19 cellular contexts compared by ENCODE assay signal in the genomic region with DNA sequence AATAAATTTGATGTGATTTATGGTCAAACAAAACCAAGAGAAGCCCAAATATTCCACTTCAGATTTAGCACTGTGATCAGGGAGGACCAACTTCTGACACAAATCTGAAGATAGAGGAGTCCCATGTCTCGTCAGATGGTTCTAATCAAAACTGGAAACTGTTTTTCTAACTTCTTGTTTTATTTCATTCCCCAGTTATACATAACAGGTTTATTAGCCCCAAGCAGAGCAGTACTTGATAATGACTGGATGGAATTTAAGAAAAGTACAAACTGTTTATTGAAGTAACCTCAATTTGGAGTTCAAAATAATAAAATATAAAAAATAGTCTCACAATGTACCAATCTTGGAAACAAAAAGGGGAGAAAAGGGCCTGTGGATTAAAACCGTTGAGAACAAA.
DNase-seq lines count a peak whose midpoint lies in the region; ATAC-seq and TF ChIP-seq lines count a peak whose summit lies in the region.
"Had no signal": no experiment of that assay in that cellular context is flagged by ENCODE, and none has a peak within 500 bp of the region (broad histone marks: within the 10 kb centered on the region; RNA-seq: fewer than 3 reads in every experiment).

No MANE protein-coding gene starts in this region.

- H3K4me3 ChIP-seq in SK-N-MC = no peak overlapping the region
- no peak overlapping the region for H3K4me3 ChIP-seq in uterus
- H3K4me3 ChIP-seq: BLaER1 treated with 17β-estradiol and CSF1 and Interleukin-3, amounts not matched to agents 10 nM and 100 nM; GM23338; K562 had no signal

- intact Hi-C loops in uterus (cut with DNase I; ENCODE audit: low total_unique reads) = no loop called here

- H3K27me3 ChIP-seq in uterus = no peaks in the 10 kb centered on the region
- H3K27me3 ChIP-seq: BLaER1 treated with 17β-estradiol and CSF1 and Interleukin-3, amounts not matched to agents 10 nM and 100 nM had no signal

- ATAC-seq in GM18868 (IDR thresholded peaks at IDR 0.05; ENCODE audit: unreplicated experiment) = no peak
- no peak for ATAC-seq in HG02763 (IDR thresholded peaks at IDR 0.05; ENCODE audit: unreplicated experiment)
- ATAC-seq: CD8-positive, alpha-beta T cell; GM23338; K562 had no signal

- TF ChIP-seq CTCF in neural crest cell (conservative IDR thresholded peaks at IDR 0.05) = no peak
- no peak for TF ChIP-seq CTCF in uterus (IDR thresholded peaks at IDR 0.05)

- no peaks in the 10 kb centered on the region for H3K9me3 ChIP-seq in SK-N-MC (ENCODE audit: low read depth, low read length)
- H3K9me3 ChIP-seq in uterus = no peaks in the 10 kb centered on the region
- H3K9me3 ChIP-seq: BLaER1 treated with 17β-estradiol and CSF1 and Interleukin-3, amounts not matched to agents 10 nM and 100 nM had no signal

- TF ChIP-seq POLR2A in uterus (IDR thresholded peaks at IDR 0.05) = no peak

- H3K27me3 Mint-ChIP-seq in neural crest cell (ENCODE audit: low read depth) = no peaks in the 10 kb centered on the region
- H3K27me3 Mint-ChIP-seq: B cell had no signal

- H3K36me3 ChIP-seq in SK-N-MC (ENCODE audit: insufficient read depth, low read length) (peaks cover 6% of the 10 kb centered on the region; the same call in 1 of the 2 replicates), uterus (no peaks in the 10 kb centered on the region)
- H3K36me3 ChIP-seq: BLaER1 treated with 17β-estradiol and CSF1 and Interleukin-3, amounts not matched to agents 10 nM and 100 nM had no signal

- DNase-seq in SK-N-MC (ENCODE audit: low read depth, low spot score) (no peak), fibroblast of gingiva (ENCODE audit: low read depth) (peak; percentile 21), neural crest cell (ENCODE audit: low read depth, low spot score) (no peak), uterus (no peak), COLO829 (ENCODE audit: low spot score) (no peak)
- DNase-seq: CD8-positive, alpha-beta T cell; COR-L47; DMS153; DMS79; GF-D8; HCEC 1CT; IMR-90 had no signal

- no peak overlapping the region for H3K4me3 Mint-ChIP-seq in neural crest cell
- H3K4me3 Mint-ChIP-seq: B cell; CD8-positive, alpha-beta T cell; GM23338 had no signal

- peaks cover 21% of the 10 kb centered on the region for H3K4me1 Mint-ChIP-seq in neural crest cell
- H3K4me1 Mint-ChIP-seq: B cell had no signal

- H3K9me3 Mint-ChIP-seq in neural crest cell = no peaks in the 10 kb centered on the region
- H3K9me3 Mint-ChIP-seq: CD8-positive, alpha-beta T cell; GM23338 had no signal

- peaks cover 8 to 22% of the 10 kb centered on the region in 2 donors for H3K4me1 ChIP-seq in uterus

- H3K36me3 Mint-ChIP-seq in neural crest cell (ENCODE audit: low read depth) = no peaks in the 10 kb centered on the region
- H3K36me3 Mint-ChIP-seq: CD8-positive, alpha-beta T cell had no signal

- H3K27ac ChIP-seq in SK-N-MC = peak overlapping the region; percentile 50; the same call in 1 of the 2 replicates
- H3K27ac ChIP-seq in uterus = peak overlapping the region; percentile 74 to 75
- H3K27ac ChIP-seq: BLaER1 treated with 17β-estradiol and CSF1 and Interleukin-3, amounts not matched to agents 10 nM and 100 nM; HL-60 had no signal

- H3K27ac Mint-ChIP-seq in neural crest cell (ENCODE audit: unreplicated experiment) = peak overlapping the region; percentile 11
- H3K27ac Mint-ChIP-seq: B cell; CD8-positive, alpha-beta T cell; GM23338 had no signal

- no peak overlapping the region for H3K9ac ChIP-seq in SK-N-MC (ENCODE audit: insufficient read length)
- H3K9ac ChIP-seq: BLaER1 treated with 17β-estradiol and CSF1 and Interleukin-3, amounts not matched to agents 10 nM and 100 nM had no signal
